ENCODE assay signal across 29 cellular contexts in the genomic region with DNA sequence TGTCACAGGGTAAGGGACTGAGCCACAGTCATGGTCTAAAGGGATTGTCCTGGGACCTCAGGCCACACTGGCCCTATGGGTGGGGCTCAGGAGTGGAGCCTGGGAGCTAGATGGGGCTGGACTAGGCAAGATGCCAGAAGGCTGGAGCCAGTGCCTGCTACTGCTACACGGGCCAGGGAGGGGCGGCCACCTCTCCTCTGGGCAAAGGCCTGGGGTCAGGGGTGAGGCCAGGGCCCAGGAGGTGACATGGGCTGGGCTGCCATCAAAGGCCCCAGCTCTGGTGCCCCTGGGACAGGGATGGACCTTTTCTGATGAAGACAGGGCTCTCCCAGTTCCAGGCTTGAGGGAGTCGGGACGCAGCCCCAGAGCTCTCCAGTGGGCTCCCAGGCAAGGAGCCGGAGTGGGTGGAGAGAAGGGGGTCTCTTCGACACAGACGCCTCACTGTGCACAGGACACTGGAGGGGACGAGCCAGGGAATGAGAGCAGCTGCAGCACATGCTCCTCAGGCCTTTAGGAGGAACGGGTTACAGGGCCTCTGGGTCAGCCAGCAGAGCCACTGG.
DNase-seq lines count a peak whose midpoint lies in the region; ATAC-seq, FAIRE-seq and TF ChIP-seq lines count a peak whose summit lies in the region.
"Had no signal": no experiment of that assay in that cellular context is flagged by ENCODE, and none has a peak within 500 bp of the region (broad histone marks: within the 10 kb centered on the region; RNA-seq: fewer than 3 reads in every experiment).

No MANE protein-coding gene starts in this region.

- H3K23me2 ChIP-seq in H9 (ENCODE audit: insufficient read length, low read depth, low read length, poor library complexity, severe bottlenecking): no peaks in the 10 kb centered on the region

- H3K14ac ChIP-seq in H9 (ENCODE audit: insufficient read depth, low read length): peak overlapping the region; percentile 62; the same call in 1 of the 2 replicates

- H2BK15ac ChIP-seq in H9 (ENCODE audit: low read depth, low read length): no peak overlapping the region

- no CpG with 5 or more reads among the region's 9 CpGs for WGBS in H9 (ENCODE audit: extremely low coverage, insufficient read length, low lambda C conversion rate)
- WGBS in HepG2 (ENCODE audit: low lambda C conversion rate): 98% methylated on average over 6 of the region's 9 CpGs
- 78 to 80% methylated on average over 9 of the region's 9 CpGs for WGBS in sigmoid colon, 2 donors

- H3K27ac ChIP-seq in H9 (ENCODE audit: insufficient read length, low read depth, low read length): no peak overlapping the region
- peak overlapping the region; percentile 19; the same call in 1 of the 2 replicates for H3K27ac ChIP-seq in VCaP
- H3K27ac ChIP-seq in HepG2 (ENCODE audit: extremely low read length, insufficient read depth, low read length): no peak overlapping the region
- no peak overlapping the region for H3K27ac ChIP-seq in sigmoid colon
- H3K27ac ChIP-seq: colonic mucosa, foreskin keratinocyte had no signal

- H4K20me1 ChIP-seq in H9 (ENCODE audit: control insufficient read depth, insufficient read depth, insufficient read length): no peaks in the 10 kb centered on the region
- peaks cover 11% of the 10 kb centered on the region; the same call in 1 of the 2 replicates for H4K20me1 ChIP-seq in HepG2 (ENCODE audit: insufficient read depth, low read length)

- H3K27me3 Mint-ChIP-seq in H9 (ENCODE audit: low read depth): peaks cover 3% of the 10 kb centered on the region

- H4K8ac ChIP-seq in H9 (replicated peaks; ENCODE audit: insufficient read length, low read depth, low read length): no peak overlapping the region

- H3K36me3 ChIP-seq in HepG2 (replicated peaks in 1 of 2; ENCODE audit: control insufficient read depth in 1 of 2, insufficient read depth in 2 of 2, low read length in 2 of 2) (peaks cover 0 to 7% of the 10 kb centered on the region in 2 experiments; a peak in 1 of 5 replicates), sigmoid colon (no peaks in the 10 kb centered on the region)
- H3K36me3 ChIP-seq: colonic mucosa had no signal

- no peak for FAIRE-seq in HepG2 (lab: Jason Lieb, UNC)
- FAIRE-seq: bronchial epithelial cell, GM19239 had no signal

- H3K27ac Mint-ChIP-seq in H9: no peak overlapping the region
- H3K27ac Mint-ChIP-seq: activated CD4-positive, alpha-beta T cell treated with anti-CD3 and anti-CD28 coated beads, Interleukin-2, amount 10 ng/mL, durations not matched to agents 7 days and 5 days; activated naive CD4-positive, alpha-beta T cell treated with anti-CD3 and anti-CD28 coated beads, Interleukin-2, amount 10 ng/mL, durations not matched to agents 7 days and 5 days; effector memory CD8-positive, alpha-beta T cell; mesothelial cell of epicardium; naive thymus-derived CD4-positive, alpha-beta T cell; T-helper 2 cell treated with Interferon-gamma antibody and Interleukin-4, amounts not matched to agents 5 μg/mL and 100 μg/mL, for 36 hours; type B pancreatic cell had no signal

- POLR2A ChIA-PET in HepG2 (lab: Yijun Ruan, JAX): no interaction called here

- H3K9ac ChIP-seq in H9 (ENCODE audit: extremely low read depth, insufficient read length, low read length): no peak overlapping the region
- H3K9ac ChIP-seq in HepG2 (ENCODE audit: insufficient read depth, low read depth, low read length): no peak overlapping the region

- no peaks in the 10 kb centered on the region; a peak in 1 of 7 replicates for H3K36me3 Mint-ChIP-seq in H9 (ENCODE audit: insufficient read depth in 1 of 3, low read depth in 3 of 3)
- H3K36me3 Mint-ChIP-seq: activated naive CD4-positive, alpha-beta T cell treated with anti-CD3 and anti-CD28 coated beads, Interleukin-2, amount 10 ng/mL, durations not matched to agents 7 days and 5 days; mesothelial cell of epicardium; naive thymus-derived CD4-positive, alpha-beta T cell; type B pancreatic cell had no signal

- H3K79me1 ChIP-seq in H9 (ENCODE audit: insufficient read depth, low read depth, low read length, poor library complexity, severe bottlenecking): no peaks in the 10 kb centered on the region

- H2AK5ac ChIP-seq in H9 (ENCODE audit: insufficient read length, low read length): no peak overlapping the region

- H2BK12ac ChIP-seq in H9 (ENCODE audit: insufficient read length, low read depth, low read length): no peak overlapping the region

- CTCF ChIA-PET in HepG2 (lab: Yijun Ruan, JAX; ENCODE audit: low intra/inter-chr PET ratio, low total read pairs): no interaction called here

- H3K4me3 ChIP-seq in HepG2 (replicated peaks in 1 of 3; ENCODE audit: insufficient read depth in 1 of 3, low read depth in 2 of 3, low read length in 3 of 3): no peak overlapping the region
- no peak overlapping the region for H3K4me3 ChIP-seq in sigmoid colon
- H3K4me3 ChIP-seq: colonic mucosa had no signal

- no peak overlapping the region for H3K18ac ChIP-seq in H9 (ENCODE audit: insufficient read length, low read depth, low read length)

- H3K79me2 ChIP-seq in H9 (ENCODE audit: insufficient read depth, low read length) (no peaks in the 10 kb centered on the region), HepG2 (ENCODE audit: insufficient read depth, low read length) (no peaks in the 10 kb centered on the region)

- DNase-seq in H9 (peak; percentile 18), HepG2 (ENCODE audit: low spot score) (no peak), sigmoid colon (peak; percentile 57), NCI-H128 (lab: John Stamatoyannopoulos, UW; ENCODE audit: unreplicated experiment) (no peak)
- DNase-seq: activated CD4-positive, alpha-beta T cell treated with anti-CD3 and anti-CD28 coated beads, Interleukin-2, amount 10 ng/mL, durations not matched to agents 7 days and 5 days; activated naive CD4-positive, alpha-beta T cell treated with anti-CD3 and anti-CD28 coated beads, Interleukin-2, amount 10 ng/mL, durations not matched to agents 7 days and 5 days; colonic mucosa; DMS79 treated with DMSO at 0.1 percent for 48 hours; effector memory CD8-positive, alpha-beta T cell; foreskin keratinocyte; GF-D8; HCEC 1CT; KG1; left cardiac atrium; naive thymus-derived CD4-positive, alpha-beta T cell; NCI-H1417 treated with DMSO at 0.1 percent for 48 hours; NCI-H446; NCI-H82; occipital lobe had no signal

- H3K4me2 ChIP-seq in H9 (ENCODE audit: insufficient read depth, insufficient read length, low read length): no peak overlapping the region
- H3K4me2 ChIP-seq in HepG2 (ENCODE audit: low read depth, low read length): no peak overlapping the region

- in situ Hi-C loops in HepG2 (cut with HindIII; ENCODE audit: extremely low pct_ligation_motif_present, low pct_unique_long_range_greater_than_20kb): no loop called here

- no peak overlapping the region for H3K56ac ChIP-seq in H9 (ENCODE audit: insufficient read length, low read depth, low read length)

- no peak overlapping the region for H4K91ac ChIP-seq in H9 (ENCODE audit: insufficient read length, low read depth, low read length)

- H3T11ph ChIP-seq in H9 (ENCODE audit: low read length): no peak overlapping the region

- TF ChIP-seq RAD21 in HepG2 (CRISPR knock-in tag; IDR thresholded peaks at IDR 0.05): no peak

- intact Hi-C loops in HepG2 (cut with micrococcal nuclease; ENCODE audit: unreplicated experiment): no loop called here
- intact Hi-C loops in sigmoid colon (cut with DNase I): no loop called here

- no peak overlapping the region for H3K4me3 Mint-ChIP-seq in H9
- H3K4me3 Mint-ChIP-seq: activated CD4-positive, alpha-beta T cell treated with anti-CD3 and anti-CD28 coated beads, Interleukin-2, amount 10 ng/mL, durations not matched to agents 7 days and 5 days; activated naive CD4-positive, alpha-beta T cell treated with anti-CD3 and anti-CD28 coated beads, Interleukin-2, amount 10 ng/mL, durations not matched to agents 7 days and 5 days; effector memory CD8-positive, alpha-beta T cell; mesothelial cell of epicardium; naive thymus-derived CD4-positive, alpha-beta T cell; T-helper 2 cell treated with Interferon-gamma antibody and Interleukin-4, amounts not matched to agents 5 μg/mL and 100 μg/mL, for 36 hours; type B pancreatic cell had no signal

- H3K4me1 Mint-ChIP-seq in H9: peaks cover 5 to 14% of the 10 kb centered on the region in 2 experiments; a peak in 3 of 4 replicates
- H3K4me1 Mint-ChIP-seq: mesothelial cell of epicardium had no signal

- no peaks in the 10 kb centered on the region for H3K9me3 Mint-ChIP-seq in H9
- H3K9me3 Mint-ChIP-seq: activated CD4-positive, alpha-beta T cell treated with anti-CD3 and anti-CD28 coated beads, Interleukin-2, amount 10 ng/mL, durations not matched to agents 7 days and 5 days; activated naive CD4-positive, alpha-beta T cell treated with anti-CD3 and anti-CD28 coated beads, Interleukin-2, amount 10 ng/mL, durations not matched to agents 7 days and 5 days; effector memory CD8-positive, alpha-beta T cell; mesothelial cell of epicardium; naive thymus-derived CD4-positive, alpha-beta T cell; T-helper 2 cell treated with Interferon-gamma antibody and Interleukin-4, amounts not matched to agents 5 μg/mL and 100 μg/mL, for 36 hours; type B pancreatic cell had no signal

- H3K27me3 ChIP-seq in H9 (ENCODE audit: insufficient read depth, low read length) (no peaks in the 10 kb centered on the region), HepG2 (ENCODE audit: control insufficient read depth in 1 of 2, insufficient read depth in 2 of 2, low read length in 2 of 2) (no peaks in the 10 kb centered on the region), sigmoid colon (peaks cover 0 to 6% (median 0%) of the 10 kb centered on the region in 3 donors)
- H3K27me3 ChIP-seq: colonic mucosa had no signal

- no peak overlapping the region for H3K23ac ChIP-seq in H9 (ENCODE audit: insufficient read length, low read depth, low read length)

- TF ChIP-seq POLR2A in HepG2 (IDR thresholded peaks at IDR 0.05; ENCODE audit: insufficient read depth in 1 of 2, low read depth in 2 of 2, low read length in 2 of 2) (no peak), sigmoid colon (IDR thresholded peaks at IDR 0.05) (no peak)

- H2BK120ac ChIP-seq in H9 (ENCODE audit: low read depth, low read length, poor library complexity, severe bottlenecking): no peak overlapping the region

- no TSS peak for BruUV-seq in HepG2 (replicated peaks; lab: Mats Ljungman, UMichigan)

- TF ChIP-seq CTCF in H9 (conservative IDR thresholded peaks at IDR 0.05): no peak
- TF ChIP-seq CTCF in VCaP (conservative IDR thresholded peaks at IDR 0.05): no peak
- no peak for TF ChIP-seq CTCF in HepG2 (CRISPR knock-in tag; IDR thresholded peaks at IDR 0.05)
- no peak for TF ChIP-seq CTCF in sigmoid colon (IDR thresholded peaks at IDR 0.05)

- no peaks in the 10 kb centered on the region for H3K4me1 ChIP-seq in H9 (ENCODE audit: insufficient read depth, low read length)
- H3K4me1 ChIP-seq in HepG2 (ENCODE audit: insufficient read depth, low read length): no peaks in the 10 kb centered on the region
- H3K4me1 ChIP-seq in sigmoid colon: no peaks in the 10 kb centered on the region
- H3K4me1 ChIP-seq: Caco-2, colonic mucosa, foreskin keratinocyte had no signal

- no peak overlapping the region for H3K4ac ChIP-seq in H9 (ENCODE audit: low read depth, low read length)

- H2BK20ac ChIP-seq in H9 (ENCODE audit: low read depth, low read length, poor library complexity, severe bottlenecking): no peak overlapping the region

- H2AFZ ChIP-seq in H9 (ENCODE audit: low read length) (no peak overlapping the region), HepG2 (ENCODE audit: low read length) (no peak overlapping the region)

- H3K9me3 ChIP-seq in H9 (ENCODE audit: control insufficient read depth, low read depth, low read length) (no peaks in the 10 kb centered on the region), HepG2 (ENCODE audit: low read length) (no peaks in the 10 kb centered on the region), sigmoid colon (no peaks in the 10 kb centered on the region)
- H3K9me3 ChIP-seq: Caco-2, colonic mucosa had no signal

- no peak overlapping the region for H2BK5ac ChIP-seq in H9 (ENCODE audit: insufficient read length, low read length)

- TF ChIP-seq EP300 in HepG2 (IDR thresholded peaks at IDR 0.05; ENCODE audit: low read depth in 2 of 2, low read length in 2 of 2): no peak
- no peak for TF ChIP-seq EP300 in HepG2 (CRISPR knock-in tag; IDR thresholded peaks at IDR 0.05; ENCODE audit: borderline replicate concordance)
- TF ChIP-seq EP300 in sigmoid colon (IDR thresholded peaks at IDR 0.05): no peak

- ATAC-seq in HepG2 (peak; percentile 36), HG03135 (IDR thresholded peaks at IDR 0.05; ENCODE audit: unreplicated experiment) (no peak), HG03025 (IDR thresholded peaks at IDR 0.05; ENCODE audit: low FRiP score, unreplicated experiment) (no peak)
- ATAC-seq: effector memory CD8-positive, alpha-beta T cell; esophagus mucosa; foreskin keratinocyte; naive thymus-derived CD4-positive, alpha-beta T cell had no signal

- H4K5ac ChIP-seq in H9 (ENCODE audit: insufficient read length, low read depth, low read length): no peak overlapping the region

Comparison
In these comparisons a context has a peak if more than half of its experiments do, and no peak if none do; other contexts are left out.
1. DNase-seq: peak in H9 (single experiment) and sigmoid colon (single experiment); none in HepG2 (single experiment) and NCI-H128 (single experiment).